ENCODE assay signal across 19 cellular contexts in genomic region chr4:113835005-113835404, GRCh38.
DNase-seq lines count a peak whose midpoint lies in the region; ATAC-seq and TF ChIP-seq lines count a peak whose summit lies in the region.
"Had no signal": no experiment of that assay in that cellular context is flagged by ENCODE, and none has a peak within 500 bp of the region (broad histone marks: within the 10 kb centered on the region; RNA-seq: fewer than 3 reads in every experiment).

No MANE protein-coding gene starts in this region.

- H2AK5ac ChIP-seq in mesenchymal stem cell (ENCODE audit: low read length, severe bottlenecking), result no peak overlapping the region

- CTCF ChIA-PET in PC-3 (lab: Charles Lee), result no interaction called here

- H3K4ac ChIP-seq in mesenchymal stem cell (ENCODE audit: low read depth in 1 of 2, low read length in 2 of 2), result no peak overlapping the region

- no peaks in the 10 kb centered on the region for H3F3A ChIP-seq in PC-3 (ENCODE audit: low read length, unreplicated experiment)

- H2AFZ ChIP-seq in PC-3 (ENCODE audit: low read length) (no peak overlapping the region), mesenchymal stem cell (ENCODE audit: low read depth, low read length) (no peak overlapping the region)
- H2AFZ ChIP-seq: PC-9 had no signal

- no peak for TF ChIP-seq CTCF in PC-3 (conservative IDR thresholded peaks at IDR 0.05; ENCODE audit: low read depth, low read length)

- no peak overlapping the region for H4K91ac ChIP-seq in mesenchymal stem cell (ENCODE audit: low read length)

- H3K27me3 ChIP-seq in PC-3 (ENCODE audit: low read length) (no peaks in the 10 kb centered on the region), mesenchymal stem cell (ENCODE audit: control insufficient read depth in 1 of 2, insufficient read depth in 1 of 2, low read length in 2 of 2) (no peaks in the 10 kb centered on the region)
- H3K27me3 ChIP-seq: suprapubic skin had no signal

- no peaks in the 10 kb centered on the region for H3K9me2 ChIP-seq in PC-3 (replicated peaks; ENCODE audit: low read length)

- no peaks in the 10 kb centered on the region for H4K20me1 ChIP-seq in PC-3 (ENCODE audit: low read length)

- H4K8ac ChIP-seq in mesenchymal stem cell (ENCODE audit: low read length), result no peak overlapping the region

- no peak overlapping the region for H3K23ac ChIP-seq in mesenchymal stem cell (ENCODE audit: low read length in 2 of 2)

- H2BK120ac ChIP-seq in mesenchymal stem cell (ENCODE audit: low read depth, low read length), result no peak overlapping the region

- no peaks in the 10 kb centered on the region for H3K79me1 ChIP-seq in mesenchymal stem cell (replicated peaks; ENCODE audit: low read length, poor library complexity, severe bottlenecking)

- BruUV-seq in PC-3 (replicated peaks; lab: Mats Ljungman, UMichigan), result no TSS peak

- DNase-seq in AG20443 (ENCODE audit: low spot score), result peak; percentile 43
- peak; percentile 43 for DNase-seq in PC-3
- DNase-seq in dermis blood vessel endothelial cell, result peak; percentile 84
- DNase-seq in mesenchymal stem cell, result peak; percentile 64
- no peak for DNase-seq in NCI-H1092 treated with DMSO at 0.1 percent for 48 hours (lab: John Stamatoyannopoulos, UW)
- no peak for DNase-seq in stimulated activated CD4-positive, alpha-beta T cell treated with anti-CD3 and anti-CD28 coated beads, Interleukin-12 subunit alpha, Interleukin-12 subunit beta, amount 100 ng/mL, for 4 hours
- DNase-seq: activated naive CD4-positive, alpha-beta T cell treated with anti-CD3 and anti-CD28 coated beads for 36 hours; activated T-cell treated with anti-CD3 and anti-CD28 coated beads, Interleukin-2, amount 50 U/mL, for 1 hour; AML-193; left ventricle myocardium inferior; NCI-H1048; PC-9 had no signal

- 29% methylated on average over 1 of the region's 1 CpG for WGBS in mesenchymal stem cell

- no peak overlapping the region for H3K27ac ChIP-seq in PC-3 (ENCODE audit: low read length)
- H3K27ac ChIP-seq in mesenchymal stem cell (ENCODE audit: low read length, poor library complexity, severe bottlenecking), result no peak overlapping the region
- H3K27ac ChIP-seq: HL-60, left ventricle myocardium inferior, PC-9, suprapubic skin had no signal

- no peak overlapping the region for H3K14ac ChIP-seq in mesenchymal stem cell (ENCODE audit: low read length in 2 of 2)

- H3K4me3 ChIP-seq in PC-3 (ENCODE audit: low read length) (no peak overlapping the region), mesenchymal stem cell (ENCODE audit: insufficient read depth in 1 of 2, low read depth in 1 of 2, low read length in 2 of 2) (no peak overlapping the region)
- H3K4me3 ChIP-seq: GM12878, K562, left ventricle myocardium inferior, PC-9, suprapubic skin had no signal

- no peak overlapping the region for H2BK15ac ChIP-seq in mesenchymal stem cell (ENCODE audit: low read depth, poor library complexity, severe bottlenecking)

- POLR2A ChIA-PET in PC-3 (lab: Charles Lee; ENCODE audit: unreplicated experiment), result no interaction called here

- H3K9ac ChIP-seq in PC-3 (ENCODE audit: low read length) (no peak overlapping the region), mesenchymal stem cell (ENCODE audit: low read length) (no peak overlapping the region)

- no peaks in the 10 kb centered on the region for H3K79me2 ChIP-seq in PC-3 (ENCODE audit: low read length)

- intact Hi-C loops in PC-3 (cut with micrococcal nuclease), result no loop called here

- H3K4me1 ChIP-seq in PC-3 (ENCODE audit: insufficient read depth, low read length), result peaks cover 49% of the 10 kb centered on the region
- no peaks in the 10 kb centered on the region for H3K4me1 ChIP-seq in mesenchymal stem cell (ENCODE audit: control insufficient read depth, insufficient read depth, low read depth, low read length)
- H3K4me1 ChIP-seq: suprapubic skin had no signal

- H3K9me3 ChIP-seq in PC-3 (ENCODE audit: low read length) (no peaks in the 10 kb centered on the region), mesenchymal stem cell (ENCODE audit: control insufficient read depth, low read length) (no peaks in the 10 kb centered on the region)
- H3K9me3 ChIP-seq: left ventricle myocardium inferior, suprapubic skin had no signal

- no peaks in the 10 kb centered on the region for H3K36me3 ChIP-seq in PC-3 (ENCODE audit: low read depth, low read length)
- no peaks in the 10 kb centered on the region for H3K36me3 ChIP-seq in mesenchymal stem cell (ENCODE audit: control insufficient read depth in 1 of 2, insufficient read depth in 2 of 2, low read depth in 1 of 2, low read length in 2 of 2)
- H3K36me3 ChIP-seq: left ventricle myocardium inferior, suprapubic skin had no signal

- no peak overlapping the region for H2BK5ac ChIP-seq in mesenchymal stem cell (ENCODE audit: low read depth, low read length, poor library complexity, severe bottlenecking)

- ATAC-seq in PC-3 (peak; percentile 75), GM21528 (IDR thresholded peaks at IDR 0.05; ENCODE audit: low FRiP score, unreplicated experiment) (no peak), GM21723 (IDR thresholded peaks at IDR 0.05; ENCODE audit: unreplicated experiment) (no peak)
- ATAC-seq: GM12878, K562, sciatic nerve had no signal

- H3K18ac ChIP-seq in mesenchymal stem cell (ENCODE audit: low read depth in 1 of 2, low read length in 2 of 2), result no peak overlapping the region

- H2BK12ac ChIP-seq in mesenchymal stem cell (ENCODE audit: low read length in 2 of 2), result no peak overlapping the region

- H3K4me2 ChIP-seq in PC-3 (ENCODE audit: low read length) (0 out of 2 replicates have a peak overlapping the region, but pooled peaks have one; percentile 2), mesenchymal stem cell (ENCODE audit: low read length, poor library complexity, severe bottlenecking) (no peak overlapping the region)
- H3K4me2 ChIP-seq: PC-9 had no signal

Comparison
In these comparisons a context has a peak if more than half of its experiments do, and no peak if none do; other contexts are left out.
1. DNase-seq: peak in AG20443 (single experiment), PC-3 (single experiment), dermis blood vessel endothelial cell (single experiment) and mesenchymal stem cell (single experiment); none in NCI-H1092 treated with DMSO at 0.1 percent for 48 hours (single experiment) and stimulated activated CD4-positive, alpha-beta T cell treated with anti-CD3 and anti-CD28 coated beads, Interleukin-12 subunit alpha, Interleukin-12 subunit beta, amount 100 ng/mL, for 4 hours (single experiment).